ENCODE assay signal across 1 cellular context in genomic region chr20:44210422-44211176, GRCh38.
TF ChIP-seq lines count a peak whose summit lies in the region.

Gene OSER1, minus strand, starts transcription at chr20:44210771. Its CDS starts 3,814 bp downstream, at chr20:44206957.

TF ChIP-seq in HepG2, 621 proteins besides CTCF, POLR2A, EP300 and RAD21 (continued from another document and continues in another):
- TF ChIP-seq UBTF (CRISPR knock-in tag; IDR thresholded peaks at IDR 0.05) = peak; percentile 98
- TF ChIP-seq GMEB1 (CRISPR knock-in tag; IDR thresholded peaks at IDR 0.05; ENCODE audit: borderline replicate concordance) = peak; percentile 78
- peak; percentile 52 for TF ChIP-seq ZBTB7A (CRISPR knock-in tag; IDR thresholded peaks at IDR 0.05)
- no peak for TF ChIP-seq ZNF143 (CRISPR knock-in tag; IDR thresholded peaks at IDR 0.05)
- peak; percentile 69 for TF ChIP-seq YY1 (IDR thresholded peaks at IDR 0.05; ENCODE audit: insufficient read depth, insufficient replicate concordance, low read depth, low read length)
- TF ChIP-seq TEAD2 (CRISPR knock-in tag; IDR thresholded peaks at IDR 0.05) = no peak; the same call in 1 of the 2 replicates
- no peak; the same call in 1 of the 2 replicates for TF ChIP-seq ZNF362 (CRISPR knock-in tag; IDR thresholded peaks at IDR 0.05; ENCODE audit: borderline replicate concordance)
- peak; percentile 48; the same call in 1 of the 2 replicates for TF ChIP-seq ZFP36L1 (CRISPR knock-in tag; IDR thresholded peaks at IDR 0.05)
- TF ChIP-seq HNRNPL (IDR thresholded peaks at IDR 0.05; ENCODE audit: low read depth, low read length) = 0 out of 2 replicates have a peak, but pooled peaks have one; percentile 17
- TF ChIP-seq ZFP62 (CRISPR knock-in tag; IDR thresholded peaks at IDR 0.05) = no peak
- TF ChIP-seq WIZ (CRISPR knock-in tag; IDR thresholded peaks at IDR 0.05) = peak; percentile 93; the same call in 1 of the 2 replicates
- peak; percentile 59 for TF ChIP-seq NFYC (CRISPR knock-in tag; IDR thresholded peaks at IDR 0.05)
- peak; percentile 93 for TF ChIP-seq CBX1 (IDR thresholded peaks at IDR 0.05; ENCODE audit: low read depth)
- TF ChIP-seq PPARG (CRISPR knock-in tag; conservative IDR thresholded peaks at IDR 0.05) = no peak
- no peak for TF ChIP-seq KAT2B (IDR thresholded peaks at IDR 0.05; ENCODE audit: borderline replicate concordance, low read depth, low read length)
- peak; percentile 94 for TF ChIP-seq ZNF33A (CRISPR knock-in tag; IDR thresholded peaks at IDR 0.05; ENCODE audit: borderline replicate concordance)
- TF ChIP-seq ZFY (CRISPR knock-in tag; IDR thresholded peaks at IDR 0.05) = peak; percentile 99
- no peak; the same call in 1 of the 2 replicates for TF ChIP-seq ZNF235 (CRISPR knock-in tag; IDR thresholded peaks at IDR 0.05; ENCODE audit: borderline replicate concordance)
- 0 out of 2 replicates have a peak, but pooled peaks have one; percentile 20 for TF ChIP-seq MXD3 (CRISPR knock-in tag; IDR thresholded peaks at IDR 0.05)
- TF ChIP-seq ZNF512B (CRISPR knock-in tag; IDR thresholded peaks at IDR 0.05; ENCODE audit: borderline replicate concordance) = no peak
- TF ChIP-seq IKZF1 (IDR thresholded peaks at IDR 0.05) = no peak
- peak; percentile 80 for TF ChIP-seq PHF20 (CRISPR knock-in tag; IDR thresholded peaks at IDR 0.05)
- TF ChIP-seq ZNF878 (CRISPR knock-in tag; IDR thresholded peaks at IDR 0.05) = no peak; the same call in 1 of the 2 replicates
- TF ChIP-seq ZBTB34 (CRISPR knock-in tag; IDR thresholded peaks at IDR 0.05) = peak; percentile 78; the same call in 1 of the 2 replicates
- TF ChIP-seq THAP8 (CRISPR knock-in tag; IDR thresholded peaks at IDR 0.05; ENCODE audit: borderline replicate concordance) = peak; percentile 99
- TF ChIP-seq SKIL (CRISPR knock-in tag; IDR thresholded peaks at IDR 0.05; ENCODE audit: borderline replicate concordance) = peak; percentile 68; the same call in 1 of the 2 replicates
- TF ChIP-seq ZNF569 (CRISPR knock-in tag; IDR thresholded peaks at IDR 0.05; ENCODE audit: borderline replicate concordance) = no peak; the same call in 1 of the 2 replicates
- 0 out of 2 replicates have a peak, but pooled peaks have one; percentile 21 for TF ChIP-seq ZNF20 (CRISPR knock-in tag; IDR thresholded peaks at IDR 0.05)
- TF ChIP-seq ZNF567 (CRISPR knock-in tag; IDR thresholded peaks at IDR 0.05; ENCODE audit: borderline replicate concordance) = no peak
- peak; percentile 12; the same call in 1 of the 2 replicates for TF ChIP-seq ZBTB4 (CRISPR knock-in tag; IDR thresholded peaks at IDR 0.05; ENCODE audit: borderline replicate concordance)
- TF ChIP-seq ZNF589 (CRISPR knock-in tag; conservative IDR thresholded peaks at IDR 0.05) = peak; percentile 94; the same call in 1 of the 2 replicates
- no peak for TF ChIP-seq PCBP2 (optimal IDR thresholded peaks at IDR 0.05; ENCODE audit: low read depth, low read length, poor library complexity, severe bottlenecking)
- no peak for TF ChIP-seq JARID2 (CRISPR knock-in tag; IDR thresholded peaks at IDR 0.05; ENCODE audit: insufficient replicate concordance)
- TF ChIP-seq ZNF18 (CRISPR knock-in tag; IDR thresholded peaks at IDR 0.05; ENCODE audit: insufficient replicate concordance) = no peak
- peak; percentile 88; the same call in 1 of the 2 replicates for TF ChIP-seq ZNF468 (CRISPR knock-in tag; IDR thresholded peaks at IDR 0.05)
- TF ChIP-seq MXD1 (CRISPR knock-in tag; IDR thresholded peaks at IDR 0.05) = peak; percentile 8; the same call in 1 of the 2 replicates
- TF ChIP-seq PITX1 (CRISPR knock-in tag; IDR thresholded peaks at IDR 0.05) = no peak; the same call in 1 of the 2 replicates
- TF ChIP-seq ATM (IDR thresholded peaks at IDR 0.05; ENCODE audit: borderline replicate concordance) = no peak
- TF ChIP-seq ASH2L (IDR thresholded peaks at IDR 0.05; ENCODE audit: insufficient read length, low read depth, low read length) = peak; percentile 91
- TF ChIP-seq ZNF746 (CRISPR knock-in tag; IDR thresholded peaks at IDR 0.05) = peak; percentile 27; the same call in 1 of the 2 replicates
- TF ChIP-seq NFATC3 (CRISPR knock-in tag; IDR thresholded peaks at IDR 0.05) = peak; percentile 95
- no peak for TF ChIP-seq SETDB1 (CRISPR knock-in tag; IDR thresholded peaks at IDR 0.05; ENCODE audit: borderline replicate concordance)
